ENCODE assay signal across 10 cellular contexts in genomic region chr19:42048992-42049391, GRCh38.
DNase-seq lines count a peak whose midpoint lies in the region; ATAC-seq lines count a peak whose summit lies in the region.
"Had no signal": no experiment of that assay in that cellular context is flagged by ENCODE, and none has a peak within 500 bp of the region (broad histone marks: within the 10 kb centered on the region; RNA-seq: fewer than 3 reads in every experiment).

No MANE protein-coding gene starts in this region.

- H3K9ac ChIP-seq in duodenal mucosa (ENCODE audit: low read depth in 1 of 2, low read length in 2 of 2) = peak overlapping the region in 1 of 2 donors; percentile 43

- H3K9me3 ChIP-seq in duodenal mucosa (ENCODE audit: control insufficient read depth in 1 of 2, low read length in 2 of 2) = no peaks in the 10 kb centered on the region
- H3K9me3 ChIP-seq: thoracic aorta had no signal

- ATAC-seq in HG02798 (IDR thresholded peaks at IDR 0.05; ENCODE audit: poor library complexity, unreplicated experiment) (no peak), HG02571 (IDR thresholded peaks at IDR 0.05; ENCODE audit: unreplicated experiment) (no peak), GM21723 (IDR thresholded peaks at IDR 0.05; ENCODE audit: unreplicated experiment) (no peak)

- H3K36me3 ChIP-seq in duodenal mucosa (ENCODE audit: control insufficient read depth in 1 of 2, insufficient read depth in 2 of 2, low read length in 2 of 2) = no peaks in the 10 kb centered on the region

- H3K27ac ChIP-seq in duodenal mucosa (ENCODE audit: low read depth, low read length) = no peak overlapping the region
- H3K27ac ChIP-seq: thoracic aorta had no signal

- DNase-seq in stimulated activated CD4-positive, alpha-beta T cell treated with anti-CD3 and anti-CD28 coated beads, Interleukin-1b, Interleukin-23, amount 100 ng/mL, for 48 hours = peak; percentile 17
- no peak for DNase-seq in stimulated activated CD4-positive, alpha-beta T cell treated with anti-CD3 and anti-CD28 coated beads, Interleukin-2, amount 100 ng/mL, for 48 hours
- DNase-seq in OCI-M1 (lab: John Stamatoyannopoulos, UW) = peak; percentile 94
- DNase-seq in NCI-H226 = no peak
- DNase-seq: GDM1 had no signal

- H3K4me1 ChIP-seq in duodenal mucosa (ENCODE audit: control insufficient read depth in 1 of 2, insufficient read depth in 2 of 2, low read length in 2 of 2) = peaks cover 6 to 10% of the 10 kb centered on the region in 2 donors

- no peaks in the 10 kb centered on the region for H3K27me3 ChIP-seq in duodenal mucosa (ENCODE audit: control insufficient read depth in 1 of 2, insufficient read depth in 2 of 2, low read length in 2 of 2)

- peak overlapping the region; percentile 52 to 65 for H3K4me3 ChIP-seq in duodenal mucosa (ENCODE audit: low read depth in 1 of 2, low read length in 2 of 2)
- H3K4me3 ChIP-seq: thoracic aorta had no signal

Comparison
In these comparisons a context has a peak if more than half of its experiments do, and no peak if none do; other contexts are left out.
1. DNase-seq: peak in stimulated activated CD4-positive, alpha-beta T cell treated with anti-CD3 and anti-CD28 coated beads, Interleukin-1b, Interleukin-23, amount 100 ng/mL, for 48 hours (single experiment) and OCI-M1 (single experiment); none in stimulated activated CD4-positive, alpha-beta T cell treated with anti-CD3 and anti-CD28 coated beads, Interleukin-2, amount 100 ng/mL, for 48 hours (0 of 2) and NCI-H226 (single experiment).